ENCODE assay signal across 23 cellular contexts in genomic region chr3:131535131-131535530, GRCh38. TPM values are rescaled to one million over a fixed set of nuclear protein-coding genes. Genes with fewer than 3 reads are reported as not detected.
DNase-seq lines count a peak whose midpoint lies in the region; ATAC-seq, FAIRE-seq and TF ChIP-seq lines count a peak whose summit lies in the region.
"Had no signal": no experiment of that assay in that cellular context is flagged by ENCODE, and none has a peak within 500 bp of the region (broad histone marks: within the 10 kb centered on the region; RNA-seq: fewer than 3 reads in every experiment).

No MANE protein-coding gene starts in this region.

- FAIRE-seq in bronchial epithelial cell (lab: Jason Lieb, UNC): no peak
- FAIRE-seq: G401.6, GM12891, pancreas had no signal

- no peak for ATAC-seq in activated CD8-positive, alpha-beta T cell treated with anti-CD3 and anti-CD28 coated beads for 36 hours
- ATAC-seq: activated naive CD4-positive, alpha-beta T cell treated with anti-CD3 and anti-CD28 coated beads, Interleukin-2, amount 50 U/mL, for 72 hours; activated T-cell treated with anti-CD3 and anti-CD28 coated beads, Interleukin-2, amount 50 U/mL, for 72 hours; naive thymus-derived CD8-positive, alpha-beta T cell; pancreas had no signal

- peaks cover 5% of the 10 kb centered on the region for H3K4me1 ChIP-seq in osteoblast (ENCODE audit: insufficient read depth, low read length)
- H3K4me1 ChIP-seq: pancreas had no signal

- no peak overlapping the region for H2AFZ ChIP-seq in osteoblast (ENCODE audit: low read length)

- no peaks in the 10 kb centered on the region for H3K4me1 Mint-ChIP-seq in activated CD8-positive, alpha-beta T cell treated with anti-CD3 and anti-CD28 coated beads for 36 hours (ENCODE audit: low read depth)
- H3K4me1 Mint-ChIP-seq: naive thymus-derived CD8-positive, alpha-beta T cell had no signal

- no peaks in the 10 kb centered on the region for H3K79me2 ChIP-seq in osteoblast (ENCODE audit: insufficient read depth, low read length)

- no peaks in the 10 kb centered on the region for H4K20me1 ChIP-seq in osteoblast (ENCODE audit: insufficient read depth, low read length)

- H3K9me3 Mint-ChIP-seq in activated CD8-positive, alpha-beta T cell treated with anti-CD3 and anti-CD28 coated beads for 36 hours: no peaks in the 10 kb centered on the region
- H3K9me3 Mint-ChIP-seq: activated naive CD4-positive, alpha-beta T cell treated with anti-CD3 and anti-CD28 coated beads, Interleukin-2, amount 50 U/mL, for 72 hours; T-helper 1 cell treated with Interleukin-12 subunit alpha and Interleukin-12 subunit beta and Interleukin-4 antibody, amounts not matched to agents 30 μg/mL and 1 μg/mL, for 36 hours had no signal

- H3K36me3 Mint-ChIP-seq in activated CD8-positive, alpha-beta T cell treated with anti-CD3 and anti-CD28 coated beads for 36 hours (ENCODE audit: low read depth): no peaks in the 10 kb centered on the region
- H3K36me3 Mint-ChIP-seq: activated naive CD4-positive, alpha-beta T cell treated with anti-CD3 and anti-CD28 coated beads, Interleukin-2, amount 50 U/mL, for 72 hours had no signal

- H3K4me3 Mint-ChIP-seq in activated CD8-positive, alpha-beta T cell treated with anti-CD3 and anti-CD28 coated beads for 36 hours: no peak overlapping the region
- H3K4me3 Mint-ChIP-seq: activated T-cell treated with anti-CD3 and anti-CD28 coated beads, Interleukin-2, amount 50 U/mL, for 72 hours; naive thymus-derived CD8-positive, alpha-beta T cell; T-helper 1 cell treated with Interleukin-12 subunit alpha and Interleukin-12 subunit beta and Interleukin-4 antibody, amounts not matched to agents 30 μg/mL and 1 μg/mL, for 36 hours had no signal

- no peak overlapping the region for H3K27ac Mint-ChIP-seq in activated CD8-positive, alpha-beta T cell treated with anti-CD3 and anti-CD28 coated beads for 36 hours
- H3K27ac Mint-ChIP-seq: activated naive CD4-positive, alpha-beta T cell treated with anti-CD3 and anti-CD28 coated beads, Interleukin-2, amount 50 U/mL, for 72 hours; activated T-cell treated with anti-CD3 and anti-CD28 coated beads, Interleukin-2, amount 50 U/mL, for 72 hours; naive thymus-derived CD8-positive, alpha-beta T cell; T-helper 1 cell treated with Interleukin-12 subunit alpha and Interleukin-12 subunit beta and Interleukin-4 antibody, amounts not matched to agents 30 μg/mL and 1 μg/mL, for 36 hours had no signal

- H3K9me3 ChIP-seq in osteoblast (ENCODE audit: low read depth, low read length): no peaks in the 10 kb centered on the region
- H3K9me3 ChIP-seq: pancreas had no signal

- no peak for TF ChIP-seq CTCF in bronchial epithelial cell (IDR thresholded peaks at IDR 0.05; ENCODE audit: insufficient read depth, low read length, severe bottlenecking)
- TF ChIP-seq CTCF in osteoblast (IDR thresholded peaks at IDR 0.05; ENCODE audit: extremely low read depth, low read depth, low read length): no peak
- no peak for TF ChIP-seq CTCF in activated CD8-positive, alpha-beta T cell treated with anti-CD3 and anti-CD28 coated beads for 36 hours (IDR thresholded peaks at IDR 0.05)

- POLR2A ChIA-PET in activated CD8-positive, alpha-beta T cell treated with anti-CD3 and anti-CD28 coated beads for 36 hours (lab: Charles Lee): interaction anchor here (0.6 kb wide), 1 partner anchor 68 kb away, joined by 3 read pairs; no protein-coding TSS in a partner anchor

- CTCF ChIA-PET in activated CD8-positive, alpha-beta T cell treated with anti-CD3 and anti-CD28 coated beads for 36 hours (lab: Charles Lee): interaction anchor here (0.6 kb wide), 1 partner anchor 9 kb away, joined by 3 read pairs; no protein-coding TSS in a partner anchor

- H3K4me2 ChIP-seq in osteoblast (ENCODE audit: insufficient read depth, low read length): peak overlapping the region; percentile 35
- H3K4me2 ChIP-seq: KMS-11 had no signal

- H3K36me3 ChIP-seq in bronchial epithelial cell (ENCODE audit: control insufficient read depth, insufficient read depth, low read length) (no peaks in the 10 kb centered on the region), osteoblast (ENCODE audit: insufficient read depth, low read length) (no peaks in the 10 kb centered on the region)
- H3K36me3 ChIP-seq: cardiac muscle cell, pancreas had no signal

- DNase-seq in ELR (ENCODE audit: low read depth) (peak; percentile 39), NCI-H446 (lab: John Stamatoyannopoulos, UW) (peak; percentile 40 to 81), bronchial epithelial cell (ENCODE audit: low read depth) (peak; percentile 13), osteoblast (ENCODE audit: insufficient read length, low spot score, missing footprints) (no peak), NCI-H2227 treated with DMSO at 0.1 percent for 48 hours (lab: John Stamatoyannopoulos, UW) (no peak), NCI-H2196 (lab: John Stamatoyannopoulos, UW; ENCODE audit: unreplicated experiment) (no peak)
- no peak for DNase-seq in activated CD8-positive, alpha-beta T cell treated with anti-CD3 and anti-CD28 coated beads for 36 hours
- DNase-seq: activated T-cell treated with anti-CD3 and anti-CD28 coated beads, Interleukin-2, amount 50 U/mL, for 72 hours; AML-193; COR-L47; erythroblast; islet precursor cell; naive thymus-derived CD8-positive, alpha-beta T cell; pancreas; Right ventricle myocardium superior; stimulated activated CD4-positive, alpha-beta T cell treated with anti-CD3 and anti-CD28 coated beads, Interleukin-2, amount 100 ng/mL, for 48 hours had no signal

- intact Hi-C loops in activated CD8-positive, alpha-beta T cell treated with anti-CD3 and anti-CD28 coated beads for 36 hours (cut with micrococcal nuclease): no loop called here

- peaks cover 18% of the 10 kb centered on the region for H3K27me3 Mint-ChIP-seq in activated CD8-positive, alpha-beta T cell treated with anti-CD3 and anti-CD28 coated beads for 36 hours

- H3K27me3 ChIP-seq in bronchial epithelial cell (ENCODE audit: control insufficient read depth, insufficient read depth, low read length): no peaks in the 10 kb centered on the region
- H3K27me3 ChIP-seq in osteoblast (ENCODE audit: insufficient read depth, low read length): peaks cover 2% of the 10 kb centered on the region
- H3K27me3 ChIP-seq: cardiac muscle cell, pancreas had no signal

- peak overlapping the region; percentile 62 for H3K27ac ChIP-seq in osteoblast (ENCODE audit: low read depth, low read length)
- H3K27ac ChIP-seq: cardiac muscle cell, KMS-11, pancreas, skin epidermis had no signal

- no peak overlapping the region for H3K4me3 ChIP-seq in bronchial epithelial cell (ENCODE audit: low read depth, low read length)
- no peak overlapping the region for H3K4me3 ChIP-seq in osteoblast (ENCODE audit: insufficient read depth, low read length)
- H3K4me3 ChIP-seq: cardiac muscle cell, pancreas, skin epidermis had no signal

RNA-seq across cellular contexts. Expression of gene MRPL3, which starts 32.4 kb away (rescaled TPM):
- total RNA-seq in bronchial epithelial cell (97.9 and 119 TPM in 2 replicates), osteoblast (82.8 and 92.6 TPM in 2 replicates)
- total RNA-seq in activated CD8-positive, alpha-beta T cell treated with anti-CD3 and anti-CD28 coated beads for 36 hours: 100 to 1,000 TPM; 168 TPM

Comparison
In these comparisons a context has a peak if more than half of its experiments do, and no peak if none do; other contexts are left out.
1. DNase-seq: peak in ELR (single experiment), NCI-H446 (2 of 2) and bronchial epithelial cell (single experiment); none in osteoblast (single experiment), NCI-H2227 treated with DMSO at 0.1 percent for 48 hours (single experiment), activated CD8-positive, alpha-beta T cell treated with anti-CD3 and anti-CD28 coated beads for 36 hours (single experiment) and NCI-H2196 (single experiment).